Comparison of ENCODE assay signal across 30 cellular contexts in genomic region chr11:83483808-83484207, GRCh38.
"Had no signal": no experiment of that assay in that cellular context is flagged by ENCODE, and none has a peak within 500 bp of the region (broad histone marks: within the 10 kb centered on the region; RNA-seq: fewer than 3 reads in every experiment).

No MANE protein-coding gene starts in this region.

- H3K4me1 Mint-ChIP-seq: naive thymus-derived CD4-positive, alpha-beta T cell; nephron; stimulated activated effector memory CD8-positive, alpha-beta T cell treated with anti-CD3 and anti-CD28 coated beads, Interleukin-12 subunit alpha, Interleukin-12 subunit beta, amount 100 ng/mL, for 72 hours had no signal

- H3K36me3 ChIP-seq: gastrocnemius medialis, left lung, ovary, sigmoid colon, tibial nerve, upper lobe of left lung, uterus had no signal

- H3K4me3 Mint-ChIP-seq: effector memory CD8-positive, alpha-beta T cell; naive thymus-derived CD4-positive, alpha-beta T cell; nephron; stimulated activated effector memory CD8-positive, alpha-beta T cell treated with anti-CD3 and anti-CD28 coated beads, Interleukin-12 subunit alpha, Interleukin-12 subunit beta, amount 100 ng/mL, for 72 hours had no signal

- ATAC-seq: effector memory CD8-positive, alpha-beta T cell; esophagus mucosa; gastrocnemius medialis; left cardiac atrium; left lung; naive thymus-derived CD4-positive, alpha-beta T cell; psoas muscle; right cardiac atrium; stimulated activated effector memory CD8-positive, alpha-beta T cell treated with anti-CD3 and anti-CD28 coated beads, Interleukin-12 subunit alpha, Interleukin-12 subunit beta, amount 100 ng/mL, for 72 hours; stimulated activated naive CD8-positive, alpha-beta T cell treated with anti-CD3 and anti-CD28 coated beads, Interleukin-15, Interleukin-2, amounts not matched to agents 100 U/mL and 50 U/mL, for 24 hours had no signal

- H3K27me3 Mint-ChIP-seq: effector memory CD8-positive, alpha-beta T cell had no signal

- H3K36me3 Mint-ChIP-seq: naive thymus-derived CD4-positive, alpha-beta T cell; stimulated activated effector memory CD8-positive, alpha-beta T cell treated with anti-CD3 and anti-CD28 coated beads, Interleukin-12 subunit alpha, Interleukin-12 subunit beta, amount 100 ng/mL, for 72 hours had no signal

- H3K27ac ChIP-seq: epithelial cell of prostate, gastrocnemius medialis, hepatocyte, left lung, ovary, psoas muscle, sigmoid colon, testis, tibial nerve, upper lobe of left lung, uterus had no signal

- H3K4me3 ChIP-seq: gastrocnemius medialis, hepatocyte, left lung, ovary, psoas muscle, sigmoid colon, testis, tibial nerve, upper lobe of left lung, uterus had no signal

- H3K27me3 ChIP-seq: gastrocnemius medialis, left lung, ovary, sigmoid colon, testis, tibial nerve, upper lobe of left lung, uterus had no signal

- FAIRE-seq: kidney had no signal

- H3K79me2 ChIP-seq: hepatocyte had no signal

- H3K9me3 ChIP-seq: gastrocnemius medialis, left lung, ovary, psoas muscle, sigmoid colon, testis, tibial nerve, upper lobe of left lung, uterus had no signal

- H3K27ac Mint-ChIP-seq: effector memory CD8-positive, alpha-beta T cell; naive thymus-derived CD4-positive, alpha-beta T cell; nephron; stimulated activated effector memory CD8-positive, alpha-beta T cell treated with anti-CD3 and anti-CD28 coated beads, Interleukin-12 subunit alpha, Interleukin-12 subunit beta, amount 100 ng/mL, for 72 hours had no signal

- H3K9me3 Mint-ChIP-seq: effector memory CD8-positive, alpha-beta T cell; nephron had no signal

- DNase-seq: cortex of kidney; effector memory CD8-positive, alpha-beta T cell; foreskin fibroblast; gastrocnemius medialis; head of caudate nucleus; kidney; left cardiac atrium; left lung; mesenchymal stem cell; midbrain; naive thymus-derived CD4-positive, alpha-beta T cell; occipital lobe; ovary; posterior cingulate gyrus; psoas muscle; right cardiac atrium; sigmoid colon; stimulated activated CD4-positive, alpha-beta T cell treated with anti-CD3 and anti-CD28 coated beads, Interleukin-2, amount 100 ng/mL, for 24 hours; stimulated activated CD4-positive, alpha-beta T cell treated with anti-CD3 and anti-CD28 coated beads, Interleukin-4, amount 100 ng/mL, for 24 hours; stimulated activated naive CD8-positive, alpha-beta T cell treated with anti-CD3 and anti-CD28 coated beads, Interleukin-15, Interleukin-2, amounts not matched to agents 100 U/mL and 50 U/mL, for 24 hours; substantia nigra; testis; upper lobe of left lung; uterus had no signal

- H3K4me2 ChIP-seq: hepatocyte had no signal

- H3K4me1 ChIP-seq: gastrocnemius medialis, left lung, psoas muscle, sigmoid colon, testis, tibial nerve, upper lobe of left lung, uterus had no signal
